Comparison of ENCODE assay signal across 20 cellular contexts in the genomic region with DNA sequence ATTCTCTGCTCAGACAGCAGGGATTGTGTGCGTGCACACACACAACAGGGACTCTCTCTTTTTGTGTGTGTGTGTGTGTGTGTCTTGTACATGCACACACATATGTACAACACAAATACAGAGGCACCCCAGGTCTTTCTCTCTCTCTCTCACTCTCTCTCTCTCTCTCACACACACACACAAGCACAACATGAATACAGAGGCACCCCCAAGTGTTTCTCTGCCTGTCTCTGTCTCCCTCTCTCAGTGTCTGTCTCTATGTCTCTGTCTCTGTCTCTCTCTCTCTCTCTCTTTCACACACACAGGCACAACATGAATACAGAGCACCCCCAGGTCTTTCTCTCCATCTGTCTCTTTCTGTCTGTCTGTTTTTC. TPM values are rescaled to one million over a fixed set of nuclear protein-coding genes. Genes with fewer than 3 reads are reported as not detected.
DNase-seq lines count a peak whose midpoint lies in the region; ATAC-seq and TF ChIP-seq lines count a peak whose summit lies in the region.
"Had no signal": no experiment of that assay in that cellular context is flagged by ENCODE, and none has a peak within 500 bp of the region (broad histone marks: within the 10 kb centered on the region; RNA-seq: fewer than 3 reads in every experiment).

No MANE protein-coding gene starts in this region.

- H3K36me3 Mint-ChIP-seq in H9 (ENCODE audit: insufficient read depth in 1 of 3, low read depth in 3 of 3) (no peaks in the 10 kb centered on the region), glutamatergic neuron (ENCODE audit: unreplicated experiment) (peaks cover 6% of the 10 kb centered on the region), neural progenitor cell (no peaks in the 10 kb centered on the region)

- H3K18ac ChIP-seq in H9 (ENCODE audit: insufficient read length, low read depth, low read length), result no peak overlapping the region

- no peak overlapping the region for H4K5ac ChIP-seq in H9 (ENCODE audit: insufficient read length, low read depth, low read length)

- no peak overlapping the region for H3T11ph ChIP-seq in H9 (ENCODE audit: low read length)

- no peak overlapping the region for H3K9ac ChIP-seq in H9 (ENCODE audit: extremely low read depth, insufficient read length, low read length)
- H3K9ac ChIP-seq in neural progenitor cell, result no peak overlapping the region

- H3K4me1 ChIP-seq in H9 (ENCODE audit: insufficient read depth, low read length) (no peaks in the 10 kb centered on the region), neural progenitor cell (no peaks in the 10 kb centered on the region), thyroid gland (peaks cover 0 to 7% of the 10 kb centered on the region in 2 donors), mucosa of descending colon (ENCODE audit: low read depth) (peaks cover 9% of the 10 kb centered on the region)

- no peak overlapping the region for H2BK5ac ChIP-seq in H9 (ENCODE audit: insufficient read length, low read length)

- no peak overlapping the region for H3K4ac ChIP-seq in H9 (ENCODE audit: low read depth, low read length)

- no peak overlapping the region for H2BK15ac ChIP-seq in H9 (ENCODE audit: low read depth, low read length)

- H3K4me1 Mint-ChIP-seq in H9 (peaks cover 0 to 4% of the 10 kb centered on the region in 2 experiments; a peak in 2 of 4 replicates), glutamatergic neuron (ENCODE audit: low read depth, unreplicated experiment) (peaks cover 2% of the 10 kb centered on the region), neural progenitor cell (no peaks in the 10 kb centered on the region)

- H2BK12ac ChIP-seq in H9 (ENCODE audit: insufficient read length, low read depth, low read length), result no peak overlapping the region

- H3K27ac ChIP-seq in H9 (ENCODE audit: insufficient read length, low read depth, low read length) (no peak overlapping the region), neural progenitor cell (no peak overlapping the region), thyroid gland (no peak overlapping the region)
- H3K27ac ChIP-seq: C4-2B had no signal

- H3K9me3 Mint-ChIP-seq in H9 (peaks cover 0 to 6% of the 10 kb centered on the region in 2 experiments; a peak in 2 of 5 replicates), glutamatergic neuron (ENCODE audit: unreplicated experiment) (peaks cover 6% of the 10 kb centered on the region), neural progenitor cell (peaks cover 3% of the 10 kb centered on the region)

- H2AK5ac ChIP-seq in H9 (ENCODE audit: insufficient read length, low read length), result no peak overlapping the region

- H3K79me2 ChIP-seq in H9 (ENCODE audit: insufficient read depth, low read length), result no peaks in the 10 kb centered on the region
- no peaks in the 10 kb centered on the region for H3K79me2 ChIP-seq in neural progenitor cell (ENCODE audit: low read depth)

- ATAC-seq in mucosa of descending colon, result no peak

- H3K9me3 ChIP-seq in H9 (ENCODE audit: control insufficient read depth, low read depth, low read length) (no peaks in the 10 kb centered on the region), neural progenitor cell (ENCODE audit: low read depth) (no peaks in the 10 kb centered on the region), thyroid gland (no peaks in the 10 kb centered on the region), mucosa of descending colon (no peaks in the 10 kb centered on the region)

- peak overlapping the region; percentile 25 to 66 for H3K4me3 Mint-ChIP-seq in H9
- H3K4me3 Mint-ChIP-seq in glutamatergic neuron (ENCODE audit: unreplicated experiment), result peak overlapping the region; percentile 18
- peak overlapping the region; percentile 11 for H3K4me3 Mint-ChIP-seq in neural progenitor cell

- H3K27me3 ChIP-seq in H9 (ENCODE audit: insufficient read depth, low read length) (peaks cover 25% of the 10 kb centered on the region), neural progenitor cell (peaks cover 64% of the 10 kb centered on the region), thyroid gland (peaks cover 30% of the 10 kb centered on the region)

- no peak for TF ChIP-seq CTCF in H9 (conservative IDR thresholded peaks at IDR 0.05)
- TF ChIP-seq CTCF in glutamatergic neuron (IDR thresholded peaks at IDR 0.05; ENCODE audit: partially characterized antibody, unreplicated experiment), result no peak
- TF ChIP-seq CTCF in neural progenitor cell (IDR thresholded peaks at IDR 0.05), result no peak
- no peak for TF ChIP-seq CTCF in thyroid gland (IDR thresholded peaks at IDR 0.05)
- TF ChIP-seq CTCF in mucosa of descending colon (IDR thresholded peaks at IDR 0.05), result no peak

- H3K4me3 ChIP-seq in neural progenitor cell (peak overlapping the region; percentile 57), thyroid gland (replicated peaks in 1 of 3) (no peak overlapping the region), mucosa of descending colon (no peak overlapping the region)

- H4K20me1 ChIP-seq in H9 (ENCODE audit: control insufficient read depth, insufficient read depth, insufficient read length) (no peaks in the 10 kb centered on the region), neural progenitor cell (ENCODE audit: low read depth) (no peaks in the 10 kb centered on the region)

- intact Hi-C loops in thyroid gland (cut with DNase I), result no loop called here
- intact Hi-C loops in mucosa of descending colon (cut with DNase I, micrococcal nuclease), result no loop called here

- no peaks in the 10 kb centered on the region for H3K79me1 ChIP-seq in H9 (ENCODE audit: insufficient read depth, low read depth, low read length, poor library complexity, severe bottlenecking)

- WGBS in H9 (ENCODE audit: extremely low coverage, insufficient read length, low lambda C conversion rate), result no CpG with 5 or more reads among the region's 1 CpG
- WGBS in thyroid gland, 2 donors, result 57 to 70% methylated on average over 1 of the region's 1 CpG

- no peak overlapping the region for H2AFZ ChIP-seq in H9 (ENCODE audit: low read length)
- peak overlapping the region; percentile 91 for H2AFZ ChIP-seq in neural progenitor cell (replicated peaks)

- H3K14ac ChIP-seq in H9 (ENCODE audit: insufficient read depth, low read length), result no peak overlapping the region

- H2BK120ac ChIP-seq in H9 (ENCODE audit: low read depth, low read length, poor library complexity, severe bottlenecking), result no peak overlapping the region

- H3K36me3 ChIP-seq in neural progenitor cell, result no peaks in the 10 kb centered on the region
- no peaks in the 10 kb centered on the region for H3K36me3 ChIP-seq in thyroid gland
- no peaks in the 10 kb centered on the region for H3K36me3 ChIP-seq in mucosa of descending colon (ENCODE audit: low read depth)

- no peak overlapping the region for H2BK20ac ChIP-seq in H9 (ENCODE audit: low read depth, low read length, poor library complexity, severe bottlenecking)

- H3K27ac Mint-ChIP-seq in H9 (no peak overlapping the region), glutamatergic neuron (ENCODE audit: unreplicated experiment) (no peak overlapping the region), neural progenitor cell (no peak overlapping the region)

- H3K56ac ChIP-seq in H9 (ENCODE audit: insufficient read length, low read depth, low read length), result no peak overlapping the region

- H3K23ac ChIP-seq in H9 (ENCODE audit: insufficient read length, low read depth, low read length), result no peak overlapping the region

- H3F3A ChIP-seq in neural progenitor cell (ENCODE audit: low read depth), result no peaks in the 10 kb centered on the region

- H4K8ac ChIP-seq in H9 (replicated peaks; ENCODE audit: insufficient read length, low read depth, low read length), result no peak overlapping the region

- no peak overlapping the region for H4K91ac ChIP-seq in H9 (ENCODE audit: insufficient read length, low read depth, low read length)

- no peak for TF ChIP-seq POLR2A in thyroid gland (IDR thresholded peaks at IDR 0.05)

- no peak for DNase-seq in H9
- DNase-seq in NCI-H69 (lab: John Stamatoyannopoulos, UW), result peak; percentile 16
- DNase-seq in glutamatergic neuron, result no peak
- DNase-seq in neural progenitor cell (ENCODE audit: low spot score), result no peak
- DNase-seq in thyroid gland, result no peak
- no peak for DNase-seq in anterior cingulate cortex (lab: John Stamatoyannopoulos, UW)
- DNase-seq in mucosa of descending colon, result no peak
- DNase-seq in activated naive CD4-positive, alpha-beta T cell treated with anti-CD3 and anti-CD28 coated beads, Interleukin-2, amount 50 U/mL, for 16 hours, result no peak
- DNase-seq: DND-41, GF-D8, GOT3, KG1, NCI-H1436 treated with DMSO at 0.1 percent for 48 hours, NCI-H2029 treated with DMSO at 0.1 percent for 48 hours, NCI-H510A, NCI-H82 had no signal

- H3K27me3 Mint-ChIP-seq in H9 (ENCODE audit: low read depth) (peaks cover 73% of the 10 kb centered on the region), glutamatergic neuron (ENCODE audit: unreplicated experiment) (peaks cover 14% of the 10 kb centered on the region), neural progenitor cell (ENCODE audit: insufficient read depth, low read depth) (peaks cover 29% of the 10 kb centered on the region)

- no peak overlapping the region for H3K4me2 ChIP-seq in H9 (ENCODE audit: insufficient read depth, insufficient read length, low read length)
- H3K4me2 ChIP-seq in neural progenitor cell, result peak overlapping the region; percentile 96

- peaks cover 7% of the 10 kb centered on the region for H3K23me2 ChIP-seq in H9 (ENCODE audit: insufficient read length, low read depth, low read length, poor library complexity, severe bottlenecking)

RNA-seq across cellular contexts. Expression of a gene that starts 0.7 kb away (rescaled TPM):
- total RNA-seq in H9 (2021), result not detected in 2 replicates
- total RNA-seq in glutamatergic neuron (ENCODE audit: unreplicated experiment), result not detected
- total RNA-seq in neural progenitor cell (ENCODE audit: low replicate concordance), result 0.06 TPM in 1 of 2 replicates, not detected in the other
- total RNA-seq in thyroid gland, result under 1 TPM in 3 of 4 donors, not detected in 1; under 0.01 to 0.13 (median 0.05) TPM
- total RNA-seq in mucosa of descending colon, result under 1 TPM; 0.06 to 0.10 (median 0.06) TPM
- total RNA-seq: HT1080, M059J, SK-MEL-5 had no signal

RNA-seq across cellular contexts. Expression of a gene that starts 49.8 kb away (rescaled TPM):
- total RNA-seq in H9 (2021), result 115 and 117 TPM in 2 replicates
- 82.4 TPM for total RNA-seq in glutamatergic neuron (ENCODE audit: unreplicated experiment)
- total RNA-seq in neural progenitor cell (ENCODE audit: low replicate concordance), result 134 and 203 TPM in 2 replicates
- total RNA-seq in thyroid gland, result 100 to 1,000 TPM; 151 to 209 (median 185) TPM
- 100 to 1,000 TPM in 2 of 3 donors, 10 to 100 TPM in 1; 97.1 to 166 (median 100) TPM for total RNA-seq in mucosa of descending colon
